8 cellular contexts compared by ENCODE assay signal in genomic region chr11:72812968-72813739, GRCh38. TPM values are rescaled to one million over a fixed set of nuclear protein-coding genes. Genes with fewer than 3 reads are reported as not detected.
DNase-seq lines count a peak whose midpoint lies in the region; FAIRE-seq and TF ChIP-seq lines count a peak whose summit lies in the region.

No MANE protein-coding gene starts in this region.

- no peaks in the 10 kb centered on the region for H3K9me3 Mint-ChIP-seq in glutamatergic neuron (ENCODE audit: unreplicated experiment)

- in situ Hi-C loops in GM13977 (cut with MboI; ENCODE audit: low pct_unique_long_range_greater_than_20kb, low sequenced_read_pairs, unreplicated experiment): no loop called here

- TF ChIP-seq POLR2A in Raji (IDR thresholded peaks at IDR 0.05; ENCODE audit: insufficient read depth, low read depth, low read length): peak; percentile 48; the same call in 1 of the 2 replicates

- peaks cover 14% of the 10 kb centered on the region for H3K27me3 Mint-ChIP-seq in glutamatergic neuron (ENCODE audit: unreplicated experiment)

- no peaks in the 10 kb centered on the region for H3K36me3 Mint-ChIP-seq in glutamatergic neuron (ENCODE audit: unreplicated experiment)

- H3K4me3 Mint-ChIP-seq in glutamatergic neuron (ENCODE audit: unreplicated experiment): peak overlapping the region; percentile 83

- no peak overlapping the region for H3K27ac Mint-ChIP-seq in glutamatergic neuron (ENCODE audit: unreplicated experiment)

- TF ChIP-seq CTCF in 22Rv1 (IDR thresholded peaks at IDR 0.05) (peak; percentile 81), GM13977 (IDR thresholded peaks at IDR 0.05; ENCODE audit: extremely low read depth, insufficient read depth, missing control alignments) (peak; percentile 78), glutamatergic neuron (IDR thresholded peaks at IDR 0.05; ENCODE audit: partially characterized antibody, unreplicated experiment) (peak; percentile 53)

- H3K4me1 Mint-ChIP-seq in glutamatergic neuron (ENCODE audit: low read depth, unreplicated experiment): no peaks in the 10 kb centered on the region

- peak; percentile 79 for DNase-seq in GM13977 (ENCODE audit: low spot score)
- DNase-seq in HTR-8/SVneo (ENCODE audit: insufficient read length, low spot score): peak; percentile 74
- peak; percentile 89 for DNase-seq in activated effector memory CD4-positive, alpha-beta T cell treated with anti-CD3 and anti-CD28 coated beads, Interleukin-2, amount 50 U/mL, for 16 hours
- DNase-seq in glutamatergic neuron: peak; percentile 56
- DNase-seq in renal cortical epithelial cell (ENCODE audit: low read depth): peak; percentile 47
- DNase-seq in mucosa of gallbladder (ENCODE audit: low spot score): no peak

- no peak for FAIRE-seq in HTR-8/SVneo (lab: Jason Lieb, UNC)

- H3K27ac ChIP-seq in 22Rv1: peak overlapping the region; percentile 83

RNA-seq across cellular contexts. Expression of gene ATG16L2, which starts 1.1 kb away (rescaled TPM):
- total RNA-seq in glutamatergic neuron (ENCODE audit: unreplicated experiment): 6.9 TPM
- 15.3 and 16.1 TPM in 2 replicates for total RNA-seq in renal cortical epithelial cell
- total RNA-seq in mucosa of gallbladder: 62.2 TPM

RNA-seq across cellular contexts. Expression of gene STARD10, which starts 19.3 kb away (rescaled TPM):
- total RNA-seq in glutamatergic neuron (ENCODE audit: unreplicated experiment): 13.5 TPM
- total RNA-seq in renal cortical epithelial cell: 41.8 and 108 TPM in 2 replicates
- 540 TPM for total RNA-seq in mucosa of gallbladder
